11 cellular contexts compared by ENCODE assay signal in genomic region chr1:36134031-36134430, GRCh38. TPM values are rescaled to one million over a fixed set of nuclear protein-coding genes. Genes with fewer than 3 reads are reported as not detected.
DNase-seq lines count a peak whose midpoint lies in the region; ATAC-seq, FAIRE-seq and TF ChIP-seq lines count a peak whose summit lies in the region.
"Had no signal": no experiment of that assay in that cellular context is flagged by ENCODE, and none has a peak within 500 bp of the region (broad histone marks: within the 10 kb centered on the region; RNA-seq: fewer than 3 reads in every experiment).

No MANE protein-coding gene starts in this region.

- H3K36me3 ChIP-seq in K562 (ENCODE audit: control insufficient read depth, insufficient read depth, low read length) (peaks cover 28% of the 10 kb centered on the region), suprapubic skin (peaks cover 7% of the 10 kb centered on the region)

- H3K9me1 ChIP-seq in K562 (ENCODE audit: control insufficient read depth, insufficient read depth, low read length): no peaks in the 10 kb centered on the region

- BruUV-seq in K562 (replicated peaks; lab: Mats Ljungman, UMichigan): no TSS peak

- no peak for FAIRE-seq in K562 (lab: Jason Lieb, UNC)
- FAIRE-seq: islet of Langerhans had no signal

- TF ChIP-seq POLR2A in K562 (conservative IDR thresholded peaks at IDR 0.05) (no peak), suprapubic skin (IDR thresholded peaks at IDR 0.05) (no peak)

- H3K27ac ChIP-seq in HL-60 (replicated peaks) (0 out of 2 replicates have a peak overlapping the region, but pooled peaks have one; percentile 13), K562 (ENCODE audit: extremely low read depth, low read depth, low read length) (no peak overlapping the region), layer of hippocampus (ENCODE audit: low read depth, low read length) (peak overlapping the region; percentile 8), suprapubic skin (peak overlapping the region; percentile 81)
- H3K27ac ChIP-seq: BLaER1 treated with 17β-estradiol and CSF1 and Interleukin-3, amounts not matched to agents 10 nM and 100 nM had no signal

- intact Hi-C loops in K562 (cut with micrococcal nuclease) (loop anchor here (1.0 kb wide), 1 partner anchor 34 kb away; no protein-coding TSS in a partner anchor), left colon (cut with DNase I, micrococcal nuclease) (no loop called here)

- H3K79me2 ChIP-seq in K562 (ENCODE audit: control insufficient read depth, insufficient read depth, low read length): no peaks in the 10 kb centered on the region

- no peak for DNase-seq in HL-60 (ENCODE audit: low read depth in 1 of 2, low spot score in 1 of 2)
- no peak for DNase-seq in K562 (ENCODE audit: extremely low read depth in 1 of 4, low spot score in 3 of 4)
- DNase-seq in suprapubic skin (ENCODE audit: low spot score in 2 of 2): no peak
- DNase-seq in NCI-H1092 treated with DMSO at 0.1 percent for 48 hours (lab: John Stamatoyannopoulos, UW): no peak
- DNase-seq in left colon: no peak
- DNase-seq: DMS79 had no signal

- TF ChIP-seq RAD21 in K562 (CRISPR knock-in tag; conservative IDR thresholded peaks at IDR 0.05 in 1 of 2, IDR thresholded peaks at IDR 0.05 in 1 of 2): no peak

- no peaks in the 10 kb centered on the region for H4K20me1 ChIP-seq in K562 (replicated peaks; ENCODE audit: control insufficient read depth, insufficient read depth, low read length)

- in situ Hi-C loops in K562 (cut with MboI): no loop called here

- CTCF ChIA-PET in K562 (lab: Yijun Ruan, JAX; ENCODE audit: low intra/inter-chr PET ratio): interaction anchor here (0.7 to 5.8 kb wide), 7 partner anchors 15 to 835 kb away, joined by 3 to 116 read pairs (median 4); partner anchors contain the start of gene TRAPPC3

- POLR2A ChIA-PET in K562 (lab: Yijun Ruan, JAX): interaction anchor here (0.6 to 1.3 kb wide), 6 partner anchors 9 to 38 kb away, joined by 3 to 4 read pairs (median 3); no protein-coding TSS in a partner anchor

- 0 out of 4 replicates have a peak overlapping the region, but pooled peaks of 1 of the 2 experiments have one; percentile 41 for H3K9ac ChIP-seq in K562 (ENCODE audit: insufficient read depth in 1 of 2, low read depth in 2 of 2, low read length in 2 of 2)

- H3K27me3 ChIP-seq in HL-60 (ENCODE audit: insufficient read depth, poor library complexity, severe bottlenecking) (no peaks in the 10 kb centered on the region), K562 (ENCODE audit: control insufficient read depth in 2 of 2, insufficient read depth in 2 of 2, low read length in 2 of 2) (no peaks in the 10 kb centered on the region), layer of hippocampus (ENCODE audit: control insufficient read depth, insufficient read depth, low read length) (no peaks in the 10 kb centered on the region), suprapubic skin (no peaks in the 10 kb centered on the region)
- H3K27me3 ChIP-seq: BLaER1 treated with 17β-estradiol and CSF1 and Interleukin-3, amounts not matched to agents 10 nM and 100 nM had no signal

- ATAC-seq in K562: no peak
- no peak for ATAC-seq in HG02798 (IDR thresholded peaks at IDR 0.05; ENCODE audit: poor library complexity, unreplicated experiment)
- ATAC-seq in left colon: no peak

- 48% methylated on average over 6 of the region's 6 CpGs for WGBS in K562 (ENCODE audit: insufficient coverage, low coverage, missing lambda C conversion rate)
- 57% methylated on average over 6 of the region's 6 CpGs for WGBS in suprapubic skin

- H3K9me3 ChIP-seq in K562 (replicated peaks; ENCODE audit: control insufficient read depth, insufficient read depth, low read depth, low read length): no peaks in the 10 kb centered on the region
- H3K9me3 ChIP-seq in suprapubic skin: no peaks in the 10 kb centered on the region
- H3K9me3 ChIP-seq: BLaER1 treated with 17β-estradiol and CSF1 and Interleukin-3, amounts not matched to agents 10 nM and 100 nM had no signal

- H3K4me3 ChIP-seq in HL-60 (replicated peaks; ENCODE audit: insufficient read depth, low read length) (no peak overlapping the region), K562 (no peak overlapping the region), suprapubic skin (no peak overlapping the region)
- H3K4me3 ChIP-seq: BLaER1 treated with 17β-estradiol and CSF1 and Interleukin-3, amounts not matched to agents 10 nM and 100 nM had no signal

- TF ChIP-seq EP300 in K562 (IDR thresholded peaks at IDR 0.05; ENCODE audit: low read length) (no peak), suprapubic skin (IDR thresholded peaks at IDR 0.05) (no peak)

- no peak overlapping the region for H2AFZ ChIP-seq in K562 (ENCODE audit: low read depth, low read length)

- H3K4me2 ChIP-seq in K562 (ENCODE audit: insufficient read depth, low read length): no peak overlapping the region

- H3K4me1 ChIP-seq in K562 (replicated peaks in 1 of 2; ENCODE audit: control insufficient read depth in 2 of 2, insufficient read depth in 2 of 2, low read length in 2 of 2): peaks cover 5 to 6% of the 10 kb centered on the region in 2 experiments; a peak in 3 of 5 replicates
- H3K4me1 ChIP-seq in suprapubic skin: peaks cover 44% of the 10 kb centered on the region

- TF ChIP-seq CTCF in HL-60 (IDR thresholded peaks at IDR 0.05; ENCODE audit: insufficient read depth, low read length) (no peak), K562 (IDR thresholded peaks at IDR 0.05 in 2 of 3, conservative IDR thresholded peaks at IDR 0.05 in 1 of 3; ENCODE audit: insufficient read depth in 2 of 3, low read depth in 1 of 3, low read length in 3 of 3) (no peak), suprapubic skin (IDR thresholded peaks at IDR 0.05) (no peak)

RNA-seq across cellular contexts. Expression of gene COL8A2, which starts 9.0 kb away (rescaled TPM):
- 0.07 and 0.11 TPM in 2 replicates for total RNA-seq in K562 (2011; cell fraction: chromatin; rRNA removed; ENCODE audit: low replicate concordance)
- 0.13 and 0.17 TPM in 2 replicates for total RNA-seq in K562 (2011; cell fraction: nucleolus; rRNA removed)
- 0.07 TPM in 1 of 2 replicates, not detected in the other for total RNA-seq in K562 (2011; cell fraction: nucleoplasm; rRNA removed)
- total RNA-seq in K562 (2014; rRNA removed): 0.14 TPM in 1 of 2 replicates, not detected in the other
- 0.03 TPM in 1 of 2 replicates, not detected in the other for total RNA-seq in K562 (2014; rRNA removed; fragmentation: Illumina TruSeq; extraction: Trizol)
- total RNA-seq in K562 (2015; rRNA removed; fragmentation: Illumina TruSeq; extraction: Trizol): not detected in 2 replicates
- 0.04 and 0.09 TPM in 2 replicates for total RNA-seq in K562 (2021)
- 0.04 TPM in 2 replicates for polyA plus RNA-seq in K562 (2011; rRNA removed)
- polyA plus RNA-seq in K562 (2011; cell fraction: cytosol; rRNA removed): 0.09 TPM in 1 of 2 replicates, not detected in the other
- polyA plus RNA-seq in K562 (2011; cell fraction: nucleus; rRNA removed): 0.11 TPM in 1 of 2 replicates, not detected in the other
- 0.01 and 0.07 TPM in 2 replicates for polyA plus RNA-seq in K562 (2012)
- 0.07 TPM in 1 of 2 replicates, not detected in the other for polyA plus RNA-seq in K562 (2014; fragmentation: Illumina TruSeq; extraction: Trizol)
- not detected for polyA plus RNA-seq in K562 (2014; fragmentation: Nextera tagmentation; extraction: Ambion mirVana)
- polyA plus RNA-seq in K562 (2014; rRNA removed): 0.03 TPM in 1 of 2 replicates, not detected in the other
- polyA minus RNA-seq in K562 (2011; rRNA and poly(A)+ RNA removed): not detected in 2 replicates
- polyA minus RNA-seq in K562 (2011; cell fraction: cytosol; rRNA and poly(A)+ RNA removed): not detected in 2 replicates
- polyA minus RNA-seq in K562 (2011; cell fraction: nucleus; rRNA and poly(A)+ RNA removed): 0.13 TPM in 1 of 2 replicates, not detected in the other
- 1 to 10 TPM; 4.9 to 5.6 (median 5.2) TPM for total RNA-seq in suprapubic skin
- 1 to 10 TPM in 1 of 2 donors, under 1 TPM in 1; 0.55 to 1.8 TPM for total RNA-seq in left colon

RNA-seq across cellular contexts. Expression of gene TRAPPC3, which starts 15.3 kb away (rescaled TPM):
- total RNA-seq in K562 (2011; cell fraction: chromatin; rRNA removed; ENCODE audit: low replicate concordance): 60.6 and 88.2 TPM in 2 replicates
- 67.4 and 71.0 TPM in 2 replicates for total RNA-seq in K562 (2011; cell fraction: nucleolus; rRNA removed)
- total RNA-seq in K562 (2011; cell fraction: nucleoplasm; rRNA removed): 76.7 and 96.0 TPM in 2 replicates
- 132 and 141 TPM in 2 replicates for total RNA-seq in K562 (2014; rRNA removed)
- 109 and 114 TPM in 2 replicates for total RNA-seq in K562 (2014; rRNA removed; fragmentation: Illumina TruSeq; extraction: Trizol)
- total RNA-seq in K562 (2015; rRNA removed; fragmentation: Illumina TruSeq; extraction: Trizol): 112 and 115 TPM in 2 replicates
- 83.4 and 90.9 TPM in 2 replicates for total RNA-seq in K562 (2021)
- polyA plus RNA-seq in K562 (2011; rRNA removed): 128 and 141 TPM in 2 replicates
- 75.6 and 128 TPM in 2 replicates for polyA plus RNA-seq in K562 (2011; cell fraction: cytosol; rRNA removed)
- polyA plus RNA-seq in K562 (2011; cell fraction: nucleus; rRNA removed): 80.4 and 107 TPM in 2 replicates
- 109 and 110 TPM in 2 replicates for polyA plus RNA-seq in K562 (2012)
- polyA plus RNA-seq in K562 (2014; fragmentation: Illumina TruSeq; extraction: Trizol): 127 and 140 TPM in 2 replicates
- 10 to 100 TPM; 20.6 to 41.8 TPM for polyA plus RNA-seq in K562 (2014; fragmentation: Nextera tagmentation; extraction: Ambion mirVana)
- polyA plus RNA-seq in K562 (2014; rRNA removed): 119 and 142 TPM in 2 replicates
- 47.8 and 54.0 TPM in 2 replicates for polyA minus RNA-seq in K562 (2011; rRNA and poly(A)+ RNA removed)
- polyA minus RNA-seq in K562 (2011; cell fraction: cytosol; rRNA and poly(A)+ RNA removed): 29.4 and 32.5 TPM in 2 replicates
- 18.6 and 31.1 TPM in 2 replicates for polyA minus RNA-seq in K562 (2011; cell fraction: nucleus; rRNA and poly(A)+ RNA removed)
- total RNA-seq in suprapubic skin: 100 to 1,000 TPM in 2 of 4 donors, 10 to 100 TPM in 2; 68.7 to 111 (median 97.5) TPM
- total RNA-seq in left colon: 10 to 100 TPM; 62.4 to 63.0 TPM

RNA-seq across cellular contexts. Expression of gene MAP7D1, which starts 21.9 kb away (rescaled TPM):
- 28.8 and 80.6 TPM in 2 replicates for total RNA-seq in K562 (2011; cell fraction: chromatin; rRNA removed; ENCODE audit: low replicate concordance)
- 47.5 and 62.2 TPM in 2 replicates for total RNA-seq in K562 (2011; cell fraction: nucleolus; rRNA removed)
- total RNA-seq in K562 (2011; cell fraction: nucleoplasm; rRNA removed): 37.8 and 52.2 TPM in 2 replicates
- 72.8 and 74.4 TPM in 2 replicates for total RNA-seq in K562 (2014; rRNA removed)
- 17.4 and 20.8 TPM in 2 replicates for total RNA-seq in K562 (2014; rRNA removed; fragmentation: Illumina TruSeq; extraction: Trizol)
- 34.5 and 37.8 TPM in 2 replicates for total RNA-seq in K562 (2015; rRNA removed; fragmentation: Illumina TruSeq; extraction: Trizol)
- total RNA-seq in K562 (2021): 101 and 108 TPM in 2 replicates
- 17.2 and 18.4 TPM in 2 replicates for polyA plus RNA-seq in K562 (2011; rRNA removed)
- 14.6 and 28.7 TPM in 2 replicates for polyA plus RNA-seq in K562 (2011; cell fraction: cytosol; rRNA removed)
- 34.1 and 46.2 TPM in 2 replicates for polyA plus RNA-seq in K562 (2011; cell fraction: nucleus; rRNA removed)
- polyA plus RNA-seq in K562 (2012): 51.5 and 56.5 TPM in 2 replicates
- polyA plus RNA-seq in K562 (2014; fragmentation: Illumina TruSeq; extraction: Trizol): 49.2 and 53.7 TPM in 2 replicates
- 1 to 10 TPM; 3.6 to 4.4 TPM for polyA plus RNA-seq in K562 (2014; fragmentation: Nextera tagmentation; extraction: Ambion mirVana)
- 53.8 and 54.7 TPM in 2 replicates for polyA plus RNA-seq in K562 (2014; rRNA removed)
- 8.2 and 9.2 TPM in 2 replicates for polyA minus RNA-seq in K562 (2011; rRNA and poly(A)+ RNA removed)
- 31.8 and 55.1 TPM in 2 replicates for polyA minus RNA-seq in K562 (2011; cell fraction: cytosol; rRNA and poly(A)+ RNA removed)
- polyA minus RNA-seq in K562 (2011; cell fraction: nucleus; rRNA and poly(A)+ RNA removed): 13.1 and 14.8 TPM in 2 replicates
- total RNA-seq in suprapubic skin: 100 to 1,000 TPM in 1 of 4 donors, 10 to 100 TPM in 3; 80.0 to 119 (median 94.6) TPM
- 10 to 100 TPM; 38.3 to 62.5 TPM for total RNA-seq in left colon

RNA-seq across cellular contexts. Expression of gene ADPRS, which starts 45.3 kb away (rescaled TPM):
- total RNA-seq in K562 (2011; cell fraction: chromatin; rRNA removed; ENCODE audit: low replicate concordance): 6.1 and 18.5 TPM in 2 replicates
- 17.3 and 17.4 TPM in 2 replicates for total RNA-seq in K562 (2011; cell fraction: nucleolus; rRNA removed)
- 12.3 and 12.6 TPM in 2 replicates for total RNA-seq in K562 (2011; cell fraction: nucleoplasm; rRNA removed)
- total RNA-seq in K562 (2014; rRNA removed) (40.0 and 52.5 TPM in 2 replicates), K562 (2014; rRNA removed; fragmentation: Illumina TruSeq; extraction: Trizol) (15.1 and 21.2 TPM in 2 replicates), K562 (2015; rRNA removed; fragmentation: Illumina TruSeq; extraction: Trizol) (26.7 and 27.4 TPM in 2 replicates), K562 (2021) (30.9 and 33.4 TPM in 2 replicates), suprapubic skin (10 to 100 TPM; 40.5 to 68.5 (median 51.9) TPM), left colon (10 to 100 TPM; 22.2 to 22.3 TPM)
- polyA plus RNA-seq in K562 (2011; rRNA removed) (34.4 and 37.0 TPM in 2 replicates), K562 (2014; fragmentation: Illumina TruSeq; extraction: Trizol) (25.2 and 26.7 TPM in 2 replicates), K562 (2014; fragmentation: Nextera tagmentation; extraction: Ambion mirVana) (1 to 10 TPM; 5.9 to 8.4 TPM), K562 (2014; rRNA removed) (29.9 and 37.2 TPM in 2 replicates)
- polyA plus RNA-seq in K562 (2011; cell fraction: cytosol; rRNA removed): 43.8 and 51.3 TPM in 2 replicates
- polyA plus RNA-seq in K562 (2011; cell fraction: nucleus; rRNA removed): 27.6 and 28.3 TPM in 2 replicates
- 24.0 and 26.0 TPM in 2 replicates for polyA plus RNA-seq in K562 (2012)
- polyA minus RNA-seq in K562 (2011; rRNA and poly(A)+ RNA removed): 12.3 and 15.7 TPM in 2 replicates
- polyA minus RNA-seq in K562 (2011; cell fraction: cytosol; rRNA and poly(A)+ RNA removed): 12.0 and 12.3 TPM in 2 replicates
- polyA minus RNA-seq in K562 (2011; cell fraction: nucleus; rRNA and poly(A)+ RNA removed): 4.6 and 6.2 TPM in 2 replicates

RNA-seq across cellular contexts. Expression of gene TEKT2, which starts 50.1 kb away (rescaled TPM):
- 0.62 TPM in 1 of 2 replicates, not detected in the other for total RNA-seq in K562 (2011; cell fraction: chromatin; rRNA removed; ENCODE audit: low replicate concordance)
- 0.92 and 1.0 TPM in 2 replicates for total RNA-seq in K562 (2011; cell fraction: nucleolus; rRNA removed)
- 0.66 and 0.92 TPM in 2 replicates for total RNA-seq in K562 (2011; cell fraction: nucleoplasm; rRNA removed)
- total RNA-seq in K562 (2014; rRNA removed): 0.36 TPM in 1 of 2 replicates, not detected in the other
- total RNA-seq in K562 (2014; rRNA removed; fragmentation: Illumina TruSeq; extraction: Trizol): 0.19 TPM in 1 of 2 replicates, not detected in the other
- total RNA-seq in K562 (2015; rRNA removed; fragmentation: Illumina TruSeq; extraction: Trizol): 0.19 and 0.40 TPM in 2 replicates
- 0.60 and 0.78 TPM in 2 replicates for total RNA-seq in K562 (2021)
- 0.06 and 0.24 TPM in 2 replicates for polyA plus RNA-seq in K562 (2011; rRNA removed)
- polyA plus RNA-seq in K562 (2011; cell fraction: cytosol; rRNA removed): 0.19 and 0.25 TPM in 2 replicates
- 0.41 and 0.68 TPM in 2 replicates for polyA plus RNA-seq in K562 (2011; cell fraction: nucleus; rRNA removed)
- polyA plus RNA-seq in K562 (2012): 0.21 and 0.25 TPM in 2 replicates
- polyA plus RNA-seq in K562 (2014; fragmentation: Illumina TruSeq; extraction: Trizol): 0.24 and 0.37 TPM in 2 replicates
- under 1 TPM; 0.08 to 0.14 TPM for polyA plus RNA-seq in K562 (2014; fragmentation: Nextera tagmentation; extraction: Ambion mirVana)
- polyA plus RNA-seq in K562 (2014; rRNA removed): 0.19 and 0.94 TPM in 2 replicates
- not detected in 2 replicates for polyA minus RNA-seq in K562 (2011; rRNA and poly(A)+ RNA removed)
- polyA minus RNA-seq in K562 (2011; cell fraction: cytosol; rRNA and poly(A)+ RNA removed): not detected in 2 replicates
- 0.56 TPM in 1 of 2 replicates, not detected in the other for polyA minus RNA-seq in K562 (2011; cell fraction: nucleus; rRNA and poly(A)+ RNA removed)
- under 1 TPM in 1 of 4 donors, not detected in 3; 0.38 TPM for total RNA-seq in suprapubic skin
- total RNA-seq in left colon: not detected
- total RNA-seq: M059J had no signal
